Comparison of ENCODE assay signal across 8 cellular contexts in genomic region chr3:25782636-25782937, GRCh38. TPM values are rescaled to one million over a fixed set of nuclear protein-coding genes. Genes with fewer than 3 reads are reported as not detected.
DNase-seq lines count a peak whose midpoint lies in the region; ATAC-seq and TF ChIP-seq lines count a peak whose summit lies in the region.

No MANE protein-coding gene starts in this region.

- peaks cover 38 to 52% of the 10 kb centered on the region in 2 donors for H3K4me1 Mint-ChIP-seq in natural killer cell treated with Interleukin-12 subunit alpha and Interleukin-12 subunit beta and Interleukin-15 and Interleukin-18, amount 100 ng/mL, for 72 hours (ENCODE audit: low read depth in 2 of 2)

- TF ChIP-seq CTCF in AG10803 (conservative IDR thresholded peaks at IDR 0.05; ENCODE audit: low read length) (no peak), LNCaP clone FGC (IDR thresholded peaks at IDR 0.05; ENCODE audit: control insufficient read depth, extremely low read depth, insufficient read depth) (no peak), dorsolateral prefrontal cortex (IDR thresholded peaks at IDR 0.05 in 54 of 56, conservative IDR thresholded peaks at IDR 0.05 in 2 of 56; ENCODE audit: low read depth in 1 of 56, partially characterized antibody in 56 of 56) (no peak)

- peak overlapping the region; percentile 90 for H3K4me3 Mint-ChIP-seq in natural killer cell treated with Interleukin-12 subunit alpha and Interleukin-12 subunit beta and Interleukin-15 and Interleukin-18, amount 100 ng/mL, for 72 hours

- no peaks in the 10 kb centered on the region for H3K27me3 Mint-ChIP-seq in natural killer cell treated with Interleukin-12 subunit alpha and Interleukin-12 subunit beta and Interleukin-15 and Interleukin-18, amount 100 ng/mL, for 72 hours

- peak overlapping the region in 54 of 59 donors; percentile 41 to 93 (median 82) for H3K27ac ChIP-seq in dorsolateral prefrontal cortex

- no peak for ATAC-seq in natural killer cell treated with Interleukin-12 subunit alpha and Interleukin-12 subunit beta and Interleukin-15 and Interleukin-18, amount 100 ng/mL, for 72 hours
- no peak for ATAC-seq in HG03439 (IDR thresholded peaks at IDR 0.05; ENCODE audit: unreplicated experiment)

- H3K27ac Mint-ChIP-seq in natural killer cell treated with Interleukin-12 subunit alpha and Interleukin-12 subunit beta and Interleukin-15 and Interleukin-18, amount 100 ng/mL, for 72 hours = peak overlapping the region; percentile 82 to 89

- no peaks in the 10 kb centered on the region for H3K9me3 Mint-ChIP-seq in natural killer cell treated with Interleukin-12 subunit alpha and Interleukin-12 subunit beta and Interleukin-15 and Interleukin-18, amount 100 ng/mL, for 72 hours

- intact Hi-C loops in dorsolateral prefrontal cortex (cut with DNase I) = loop anchor here (2.0 to 5.0 kb wide), 3 partner anchors 118 to 135 kb away; partner anchors contain the start of gene TOP2B (in 2 of the 2)

- H3K4me3 ChIP-seq in AG10803 (ENCODE audit: low read length) = peak overlapping the region; percentile 84
- peak overlapping the region; percentile 63 for H3K4me3 ChIP-seq in LNCaP clone FGC (ENCODE audit: low read depth, low read length)
- peak overlapping the region; percentile 67 to 98 (median 92) for H3K4me3 ChIP-seq in dorsolateral prefrontal cortex

- peaks cover 8% of the 10 kb centered on the region for H3K36me3 Mint-ChIP-seq in natural killer cell treated with Interleukin-12 subunit alpha and Interleukin-12 subunit beta and Interleukin-15 and Interleukin-18, amount 100 ng/mL, for 72 hours

- no peaks in the 10 kb centered on the region for H3K27me3 ChIP-seq in dorsolateral prefrontal cortex

- DNase-seq in AG10803 (ENCODE audit: low read depth) (no peak), LNCaP clone FGC (ENCODE audit: low read depth) (no peak), dorsolateral prefrontal cortex (no peak), inferior parietal cortex (ENCODE audit: extremely low spot score) (no peak), DMS153 (lab: John Stamatoyannopoulos, UW) (no peak)
- no peak for DNase-seq in natural killer cell treated with Interleukin-12 subunit alpha and Interleukin-12 subunit beta and Interleukin-15 and Interleukin-18, amount 100 ng/mL, for 72 hours (ENCODE audit: low spot score)
- DNase-seq in stimulated activated CD4-positive, alpha-beta T cell treated with anti-CD3 and anti-CD28 coated beads, Interleukin-12 subunit alpha, Interleukin-12 subunit beta, amount 100 ng/mL, for 4 hours = no peak

RNA-seq across cellular contexts. Expression of gene NGLY1, which starts 0.7 kb away (rescaled TPM):
- 10 to 100 TPM; 25.1 to 68.9 (median 36.2) TPM for total RNA-seq in dorsolateral prefrontal cortex
- 10 to 100 TPM; 71.3 to 76.7 TPM for total RNA-seq in natural killer cell treated with Interleukin-12 subunit alpha and Interleukin-12 subunit beta and Interleukin-15 and Interleukin-18, amount 100 ng/mL, for 72 hours

RNA-seq across cellular contexts. Expression of gene OXSM, which starts 7.3 kb away (rescaled TPM):
- 10 to 100 TPM in 28 of 120 experiments, 1 to 10 TPM in 92; 4.0 to 13.7 (median 8.6) TPM for total RNA-seq in dorsolateral prefrontal cortex
- total RNA-seq in natural killer cell treated with Interleukin-12 subunit alpha and Interleukin-12 subunit beta and Interleukin-15 and Interleukin-18, amount 100 ng/mL, for 72 hours = 10 to 100 TPM; 13.1 to 16.2 TPM
